Comparison of ENCODE assay signal across 32 cellular contexts in the genomic region with DNA sequence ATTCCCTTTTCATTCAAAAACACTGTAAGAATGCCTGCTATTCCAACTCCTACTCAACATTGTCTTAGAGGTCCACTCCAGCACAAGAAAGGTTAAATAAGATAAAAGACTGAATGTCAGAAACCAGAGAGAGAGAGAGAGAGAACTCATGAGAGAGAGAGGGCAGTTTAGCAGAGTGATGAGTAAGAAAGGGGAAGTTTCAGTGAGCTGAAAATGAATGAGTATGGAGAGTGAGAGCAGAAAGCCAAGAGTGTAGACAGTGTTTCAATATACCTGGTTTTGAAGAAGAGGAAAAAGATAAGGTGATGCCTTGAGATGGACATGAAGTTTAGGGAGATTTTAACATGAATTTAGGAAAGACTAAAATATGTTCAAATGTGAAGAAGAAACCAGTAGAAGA.
DNase-seq lines count a peak whose midpoint lies in the region; ATAC-seq and TF ChIP-seq lines count a peak whose summit lies in the region.
"Had no signal": no experiment of that assay in that cellular context is flagged by ENCODE, and none has a peak within 500 bp of the region (broad histone marks: within the 10 kb centered on the region; RNA-seq: fewer than 3 reads in every experiment).

No MANE protein-coding gene starts in this region.

- H3K36me3 ChIP-seq in MM.1S (replicated peaks; ENCODE audit: insufficient read depth, low read length) = no peaks in the 10 kb centered on the region
- H3K36me3 ChIP-seq: ascending aorta, BE2C, cardiac muscle cell, right atrium auricular region had no signal

- no peak overlapping the region for H3K4me3 ChIP-seq in MM.1S (ENCODE audit: low read length)
- H3K4me3 ChIP-seq: ascending aorta, cardiac muscle cell, right atrium auricular region had no signal

- no peaks in the 10 kb centered on the region for H3K27me3 ChIP-seq in MM.1S (replicated peaks; ENCODE audit: insufficient read depth, low read length)
- H3K27me3 ChIP-seq: ascending aorta, BE2C, cardiac muscle cell, right atrium auricular region had no signal

- DNase-seq in MM.1S (peak; percentile 19), kidney glomerular epithelial cell (lab: John Stamatoyannopoulos, UW) (peak; percentile 31), nucleus accumbens (lab: John Stamatoyannopoulos, UW) (no peak), NCI-H1048 (lab: John Stamatoyannopoulos, UW) (no peak), HK-2 (ENCODE audit: unreplicated experiment) (no peak)
- DNase-seq: activated B cell treated with CpG ODN at 0.5 μM for 24 hours; activated CD4-positive, alpha-beta T cell treated with anti-CD3 and anti-CD28 coated beads, Interleukin-2, amount 10 ng/mL, durations not matched to agents 7 days and 5 days; activated effector memory CD4-positive, alpha-beta T cell treated with anti-CD3 and anti-CD28 coated beads, Interleukin-2, amount 50 U/mL, for 16 hours; activated naive CD8-positive, alpha-beta T cell treated with anti-CD3 and anti-CD28 coated beads, Interleukin-2, amount 10 ng/mL, durations not matched to agents 7 days and 5 days; activated T-cell treated with anti-CD3 and anti-CD28 coated beads, Interleukin-2, amount 50 U/mL, for 24 hours; BE2C; CD8-positive, alpha-beta memory T cell; effector CD4-positive, alpha-beta T cell; EL; H7; KG1; NCI-H1436 treated with DMSO at 0.1 percent for 48 hours; NCI-H2081 treated with DMSO at 0.1 percent for 48 hours; NCI-H226; NCI-H526 treated with DMSO at 0.1 percent for 48 hours; SHP77; small intestine; stimulated activated naive CD4-positive, alpha-beta T cell; T1000 had no signal

- no peak overlapping the region for H3K4me2 ChIP-seq in MM.1S (ENCODE audit: low read depth, low read length)

- no peaks in the 10 kb centered on the region for H3K9me3 ChIP-seq in MM.1S (replicated peaks; ENCODE audit: insufficient read depth, low read length)
- H3K9me3 ChIP-seq: ascending aorta, BE2C, right atrium auricular region had no signal

- H4K20me1 ChIP-seq in MM.1S (ENCODE audit: insufficient read depth, low read length) = no peaks in the 10 kb centered on the region

- ATAC-seq in GM18870 (IDR thresholded peaks at IDR 0.05; ENCODE audit: unreplicated experiment) (peak; percentile 83), HG02798 (IDR thresholded peaks at IDR 0.05; ENCODE audit: poor library complexity, unreplicated experiment) (peak; percentile 69), HG03280 (IDR thresholded peaks at IDR 0.05; ENCODE audit: unreplicated experiment) (no peak)
- ATAC-seq: left lobe of liver, Panc1 had no signal

- H3K27ac ChIP-seq in MM.1S (ENCODE audit: low read length) = no peak overlapping the region
- H3K27ac ChIP-seq: ascending aorta, cardiac muscle cell, right atrium auricular region had no signal

- H3F3A ChIP-seq in MM.1S (ENCODE audit: insufficient read depth, low read length) = no peaks in the 10 kb centered on the region

- no peaks in the 10 kb centered on the region for H3K9me2 ChIP-seq in MM.1S (replicated peaks; ENCODE audit: insufficient read depth, low read length)

- H3K9ac ChIP-seq in MM.1S (ENCODE audit: low read length) = no peak overlapping the region

- H3K4me1 ChIP-seq in MM.1S (ENCODE audit: low read length) = peaks cover 5% of the 10 kb centered on the region
- H3K4me1 ChIP-seq: ascending aorta, BE2C, right atrium auricular region had no signal

- no peak for TF ChIP-seq CTCF in MM.1S (IDR thresholded peaks at IDR 0.05; ENCODE audit: low read length)

- H2AFZ ChIP-seq in MM.1S (ENCODE audit: low read length) = no peak overlapping the region

- H3K79me2 ChIP-seq in MM.1S (ENCODE audit: low read length) = no peaks in the 10 kb centered on the region

Comparison
In these comparisons a context has a peak if more than half of its experiments do, and no peak if none do; other contexts are left out.
1. DNase-seq: peak in MM.1S (single experiment) and kidney glomerular epithelial cell (single experiment); none in nucleus accumbens (0 of 56), NCI-H1048 (single experiment) and HK-2 (single experiment).